22 cellular contexts compared by ENCODE assay signal in the genomic region with DNA sequence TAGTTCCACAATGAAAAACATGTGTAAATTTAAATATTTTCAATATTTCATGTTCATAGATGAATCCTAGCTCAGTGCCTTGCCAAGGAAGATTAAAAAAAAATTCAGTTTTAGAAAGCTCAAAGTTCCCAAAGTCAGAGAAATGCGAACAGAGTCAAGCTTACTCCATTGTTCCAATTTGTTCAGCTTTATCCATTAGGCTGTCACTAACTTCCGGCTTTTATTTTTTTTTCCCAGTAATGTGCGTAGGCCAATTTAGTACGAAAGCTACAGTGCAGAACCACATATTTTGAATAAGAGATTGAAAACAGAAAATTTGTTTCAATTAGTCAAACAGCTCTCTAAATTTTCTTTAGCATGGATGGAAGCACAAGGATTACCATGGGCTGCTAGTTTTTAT.
"Had no signal": no experiment of that assay in that cellular context is flagged by ENCODE, and none has a peak within 500 bp of the region (broad histone marks: within the 10 kb centered on the region; RNA-seq: fewer than 3 reads in every experiment).

No MANE protein-coding gene starts in this region.

- DNase-seq: immature natural killer cell; islet precursor cell; left ventricle myocardium inferior; midbrain; mucosa of descending colon; naive thymus-derived CD4-positive, alpha-beta T cell; ovary; right lobe of liver; stimulated activated CD4-positive, alpha-beta T cell treated with anti-CD3 and anti-CD28 coated beads, Interleukin-1b, Interleukin-23, amount 100 ng/mL, for 48 hours; stimulated activated CD4-positive, alpha-beta T cell treated with anti-CD3 and anti-CD28 coated beads, Interleukin-2, amount 100 ng/mL, for 48 hours; stimulated activated CD4-positive, alpha-beta T cell treated with anti-CD3 and anti-CD28 coated beads, Interleukin-4, amount 100 ng/mL, for 4 hours; stimulated activated CD8-positive, alpha-beta memory T cell treated with anti-CD3 and anti-CD28 coated beads, Interleukin-4, amount 100 ng/mL, for 48 hours; stimulated activated naive CD4-positive, alpha-beta T cell treated with Interleukin-2 at 50 U/mL for 16 hours; stimulated activated naive CD8-positive, alpha-beta T cell treated with anti-CD3 and anti-CD28 coated beads, Interleukin-15, amount 100 ng/mL, for 72 hours; substantia nigra; uterus had no signal

- H3K4me1 ChIP-seq: left ventricle myocardium inferior, right atrium auricular region, tibial nerve, uterus had no signal

- H3K36me3 ChIP-seq: left ventricle myocardium inferior, ovary, right atrium auricular region, right lobe of liver, tibial nerve, uterus had no signal

- H3K27ac ChIP-seq: left ventricle myocardium inferior, ovary, right atrium auricular region, tibial nerve, uterus had no signal

- H3K4me3 ChIP-seq: left ventricle myocardium inferior, lung, mucosa of descending colon, ovary, right atrium auricular region, right lobe of liver, smooth muscle cell, tibial nerve, uterus had no signal

- H3K9me3 ChIP-seq: left ventricle myocardium inferior, mucosa of descending colon, ovary, right atrium auricular region, right lobe of liver, tibial nerve, uterus had no signal

- ATAC-seq: mucosa of descending colon; naive thymus-derived CD4-positive, alpha-beta T cell; natural killer cell treated with Interleukin-12 subunit alpha and Interleukin-12 subunit beta and Interleukin-15 and Interleukin-18, amount 100 ng/mL, for 72 hours; stimulated activated memory B cell treated with anti-CD40 and anti-IgM and Interleukin-4, amounts not matched to agents 10 μg/mL and 1 μg/mL and 100 μg/mL, for 72 hours; stimulated activated naive CD8-positive, alpha-beta T cell treated with anti-CD3 and anti-CD28 coated beads, Interleukin-15, amount 100 ng/mL, for 72 hours had no signal

- H3K4me2 ChIP-seq: smooth muscle cell had no signal

- H3K27me3 ChIP-seq: ovary, right atrium auricular region, right lobe of liver, tibial nerve, uterus had no signal
